In the genomic region with DNA sequence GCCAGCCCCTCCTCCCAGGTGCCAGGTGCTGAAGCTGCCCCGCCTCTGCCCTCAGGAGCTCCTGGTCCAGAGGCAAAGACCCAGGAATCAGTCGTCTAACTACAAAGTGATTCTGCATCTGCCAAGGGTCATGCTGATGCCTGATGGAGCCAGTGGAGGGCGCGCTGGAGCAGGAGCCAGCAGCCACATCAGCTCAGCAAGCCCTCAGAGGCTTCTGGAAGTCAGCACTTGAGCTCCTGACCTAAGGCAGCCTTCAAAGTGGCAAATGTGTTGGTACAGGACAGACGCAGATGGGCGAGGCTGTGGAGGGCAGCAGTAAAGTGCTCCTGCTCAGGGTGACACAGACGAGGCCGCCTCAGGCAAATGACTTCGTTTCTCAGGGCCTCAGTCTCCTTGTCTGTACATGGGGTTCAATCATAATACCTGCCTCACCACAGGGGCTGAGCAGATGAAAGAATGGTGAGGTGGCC, we compare ENCODE assay signal across 8 cellular contexts.
DNase-seq lines count a peak whose midpoint lies in the region; ATAC-seq and TF ChIP-seq lines count a peak whose summit lies in the region.

No MANE protein-coding gene starts in this region.

- peak; percentile 39 for DNase-seq in AG10803 (ENCODE audit: low read depth)
- DNase-seq in GM20000 (ENCODE audit: low spot score): peak; percentile 63
- DNase-seq in activated gamma-delta T cell treated with anti-CD3 and anti-CD28 coated beads, Interleukin-2, amount 50 U/mL, for 16 hours (ENCODE audit: low read depth): peak; percentile 9
- DNase-seq in iris pigment epithelial cell (ENCODE audit: low read depth): peak; percentile 62
- DNase-seq in stimulated activated CD8-positive, alpha-beta memory T cell treated with anti-CD3 and anti-CD28 coated beads, Interleukin-2, amount 100 ng/mL, for 48 hours (ENCODE audit: low read depth in 2 of 2): peak; percentile 23 to 32
- DNase-seq in KG1 (lab: John Stamatoyannopoulos, UW): no peak

- no peak overlapping the region for H3K27ac ChIP-seq in OCI-LY3 (ENCODE audit: low read length)

- H3K9me3 ChIP-seq in OCI-LY3 (ENCODE audit: insufficient read depth, low read length): no peaks in the 10 kb centered on the region

- no peaks in the 10 kb centered on the region for H4K20me1 ChIP-seq in OCI-LY3 (ENCODE audit: insufficient read depth, low read length)

- no peak overlapping the region for H3K9ac ChIP-seq in OCI-LY3 (ENCODE audit: low read length)

- no peaks in the 10 kb centered on the region for H3K27me3 ChIP-seq in OCI-LY3 (ENCODE audit: low read depth, low read length)

- no peaks in the 10 kb centered on the region for H3K4me1 ChIP-seq in OCI-LY3 (ENCODE audit: low read length)

- ATAC-seq in HG02623 (IDR thresholded peaks at IDR 0.05; ENCODE audit: unreplicated experiment): no peak

- H3K4me2 ChIP-seq in OCI-LY3 (ENCODE audit: low read length): no peak overlapping the region

- TF ChIP-seq CTCF in AG10803 (conservative IDR thresholded peaks at IDR 0.05; ENCODE audit: low read length) (peak; percentile 69), GM20000 (IDR thresholded peaks at IDR 0.05; ENCODE audit: extremely low read depth, missing control alignments) (peak; percentile 57), OCI-LY3 (IDR thresholded peaks at IDR 0.05; ENCODE audit: low read depth, low read length) (peak; percentile 66)

- peaks cover 24% of the 10 kb centered on the region for H3K36me3 ChIP-seq in OCI-LY3 (replicated peaks; ENCODE audit: low read depth, low read length)

- H3K4me3 ChIP-seq in AG10803 (ENCODE audit: low read length): no peak overlapping the region
- H3K4me3 ChIP-seq in OCI-LY3 (ENCODE audit: low read length): no peak overlapping the region

- H3K79me2 ChIP-seq in OCI-LY3 (ENCODE audit: low read length): no peaks in the 10 kb centered on the region

- no peak overlapping the region for H2AFZ ChIP-seq in OCI-LY3 (ENCODE audit: low read depth, low read length)
